8 cellular contexts compared by ENCODE assay signal in the genomic region with DNA sequence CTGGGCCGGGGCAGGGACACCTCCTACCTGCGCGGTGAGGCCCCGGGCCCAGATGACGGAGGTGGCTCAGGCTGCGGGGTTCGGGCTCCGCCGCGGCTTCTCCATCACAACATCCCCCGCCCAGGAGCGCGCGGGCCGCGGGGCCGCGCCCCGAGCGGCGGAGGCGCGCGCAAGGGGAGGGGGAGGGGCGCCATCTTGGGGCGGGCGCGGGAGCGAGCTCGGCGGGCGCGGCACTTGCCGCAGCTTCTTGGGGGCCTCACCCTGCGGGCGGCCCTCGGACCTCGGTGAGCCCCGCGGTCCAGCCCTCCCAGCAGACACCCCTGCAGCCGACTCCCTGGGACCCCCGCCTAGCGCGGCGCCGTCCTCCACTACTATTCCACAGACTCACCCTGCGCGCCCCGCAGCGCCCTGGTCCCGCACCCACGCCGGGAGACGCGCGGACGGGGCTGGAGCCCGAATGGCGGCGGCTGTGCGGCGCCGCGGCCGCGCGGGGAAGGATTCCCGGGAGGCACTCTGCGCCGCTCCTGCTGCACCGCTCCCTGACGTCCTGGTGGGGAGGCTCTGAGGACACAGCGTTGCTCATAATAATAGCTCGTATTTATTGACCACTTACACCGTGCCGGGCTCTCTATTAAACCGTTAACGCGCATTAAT. TPM values are rescaled to one million over a fixed set of nuclear protein-coding genes. Genes with fewer than 3 reads are reported as not detected.
DNase-seq lines count a peak whose midpoint lies in the region; TF ChIP-seq lines count a peak whose summit lies in the region.

A gene (minus strand): TSS at position 137 of the 654 bp plus-strand sequence. CDS start 7,747 bp downstream, outside the sequence.

- no peak within 1 kb of the TSS for H3T11ph ChIP-seq in H9 (ENCODE audit: low read length)

- H4K8ac ChIP-seq in H9 (replicated peaks; ENCODE audit: insufficient read length, low read depth, low read length): no peak within 1 kb of the TSS

- no peaks in the 10 kb centered on the region for H4K20me1 ChIP-seq in H9 (ENCODE audit: control insufficient read depth, insufficient read depth, insufficient read length)

- peaks cover 3 to 4% of the 10 kb centered on the region in 2 experiments for H3K4me1 Mint-ChIP-seq in H9

- H3K18ac ChIP-seq in H9 (ENCODE audit: insufficient read length, low read depth, low read length): no peak within 1 kb of the TSS

- no peak within 1 kb of the TSS for H2AFZ ChIP-seq in H9 (ENCODE audit: low read length)

- no CpG with 5 or more reads among the region's 79 CpGs for WGBS in H9 (ENCODE audit: extremely low coverage, insufficient read length, low lambda C conversion rate)

- no peak within 1 kb of the TSS for H3K9ac ChIP-seq in H9 (ENCODE audit: extremely low read depth, insufficient read length, low read length)

- no peak within 1 kb of the TSS for H3K4ac ChIP-seq in H9 (ENCODE audit: low read depth, low read length)

- TF ChIP-seq CTCF in H9 (conservative IDR thresholded peaks at IDR 0.05): no peak

- H3K14ac ChIP-seq in H9 (ENCODE audit: insufficient read depth, low read length): no peak within 1 kb of the TSS

- DNase-seq in DMS79 (lab: John Stamatoyannopoulos, UW) (peak; percentile 23), H9 (peak; percentile 66), NCI-H345 treated with DMSO at 0.1 percent for 48 hours (lab: John Stamatoyannopoulos, UW; ENCODE audit: unreplicated experiment) (peak; percentile 29), medulla oblongata (ENCODE audit: extremely low spot score) (peak; percentile 74), HPDE6-E6E7 (ENCODE audit: extremely low spot score) (no peak)
- peak; percentile 52 for DNase-seq in effector CD8-positive, alpha-beta T cell (lab: John Stamatoyannopoulos, UW)
- peak; percentile 33 to 69 (median 55) for DNase-seq in stimulated activated CD4-positive, alpha-beta T cell treated with anti-CD3 and anti-CD28 coated beads, TNF-alpha, amount 100 ng/mL, for 24 hours (ENCODE audit: low read depth in 3 of 3)

- CTCF ChIA-PET in activated CD8-positive, alpha-beta memory T cell treated with anti-CD3 and anti-CD28 coated beads for 36 hours (lab: Charles Lee): interaction anchor here (0.7 to 2.8 kb wide), 7 partner anchors 16 to 70 kb away, joined by 3 to 12 read pairs (median 4); a partner anchor contains a TSS

- H3K56ac ChIP-seq in H9 (ENCODE audit: insufficient read length, low read depth, low read length): no peak within 1 kb of the TSS

- peaks cover 39% of the 10 kb centered on the region for H3K27me3 Mint-ChIP-seq in H9 (ENCODE audit: low read depth)

- H3K79me1 ChIP-seq in H9 (ENCODE audit: insufficient read depth, low read depth, low read length, poor library complexity, severe bottlenecking): no peaks in the 10 kb centered on the region

- H3K27ac Mint-ChIP-seq in H9: no peak within 1 kb of the TSS

- H4K91ac ChIP-seq in H9 (ENCODE audit: insufficient read length, low read depth, low read length): no peak within 1 kb of the TSS

- H3K23me2 ChIP-seq in H9 (ENCODE audit: insufficient read length, low read depth, low read length, poor library complexity, severe bottlenecking): peaks cover 6% of the 10 kb centered on the region

- H3K79me2 ChIP-seq in H9 (ENCODE audit: insufficient read depth, low read length): no peaks in the 10 kb centered on the region

- H2BK120ac ChIP-seq in H9 (ENCODE audit: low read depth, low read length, poor library complexity, severe bottlenecking): no peak within 1 kb of the TSS

- no peak within 1 kb of the TSS for H2AK5ac ChIP-seq in H9 (ENCODE audit: insufficient read length, low read length)

- no peak within 1 kb of the TSS for H2BK15ac ChIP-seq in H9 (ENCODE audit: low read depth, low read length)

- peak within 1 kb of the TSS in 1 of 2 experiments; percentile 77; a peak in 4 of 5 replicates for H3K4me3 Mint-ChIP-seq in H9

- no peaks in the 10 kb centered on the region for H3K9me3 Mint-ChIP-seq in H9

- peaks cover 5% of the 10 kb centered on the region; the same call in 1 of the 2 replicates for H3K27me3 ChIP-seq in H9 (ENCODE audit: insufficient read depth, low read length)

- H4K5ac ChIP-seq in H9 (ENCODE audit: insufficient read length, low read depth, low read length): no peak within 1 kb of the TSS

- no peak within 1 kb of the TSS for H2BK12ac ChIP-seq in H9 (ENCODE audit: insufficient read length, low read depth, low read length)

- no peak within 1 kb of the TSS for H2BK20ac ChIP-seq in H9 (ENCODE audit: low read depth, low read length, poor library complexity, severe bottlenecking)

- H3K4me1 ChIP-seq in H9 (ENCODE audit: insufficient read depth, low read length): 0 out of 2 replicates have a peak, but pooled peaks cover 3% of the 10 kb centered on the region

- no peak within 1 kb of the TSS for H3K27ac ChIP-seq in H9 (ENCODE audit: insufficient read length, low read depth, low read length)

- peak within 1 kb of the TSS; percentile 47 for H3K4me2 ChIP-seq in H9 (ENCODE audit: insufficient read depth, insufficient read length, low read length)

- H3K36me3 Mint-ChIP-seq in H9 (ENCODE audit: insufficient read depth in 1 of 3, low read depth in 3 of 3): no peaks in the 10 kb centered on the region

- POLR2A ChIA-PET in activated CD8-positive, alpha-beta memory T cell treated with anti-CD3 and anti-CD28 coated beads for 36 hours (lab: Charles Lee): interaction anchor here (1.2 to 2.2 kb wide), 5 partner anchors 16 to 63 kb away, joined by 5 to 21 read pairs (median 10); a partner anchor contains a TSS

- H2BK5ac ChIP-seq in H9 (ENCODE audit: insufficient read length, low read length): no peak within 1 kb of the TSS

- H3K9me3 ChIP-seq in H9 (ENCODE audit: control insufficient read depth, low read depth, low read length): no peaks in the 10 kb centered on the region

- no peak within 1 kb of the TSS for H3K23ac ChIP-seq in H9 (ENCODE audit: insufficient read length, low read depth, low read length)

RNA-seq across cellular contexts. Expression of the gene that starts here (rescaled TPM):
- 34.8 and 37.0 TPM in 2 replicates for total RNA-seq in H9 (2021)
- 10 to 100 TPM; 37.2 to 39.7 TPM for total RNA-seq in activated CD8-positive, alpha-beta memory T cell treated with anti-CD3 and anti-CD28 coated beads for 36 hours
